Comparison of ENCODE assay signal across 1 cellular context in the genomic region with DNA sequence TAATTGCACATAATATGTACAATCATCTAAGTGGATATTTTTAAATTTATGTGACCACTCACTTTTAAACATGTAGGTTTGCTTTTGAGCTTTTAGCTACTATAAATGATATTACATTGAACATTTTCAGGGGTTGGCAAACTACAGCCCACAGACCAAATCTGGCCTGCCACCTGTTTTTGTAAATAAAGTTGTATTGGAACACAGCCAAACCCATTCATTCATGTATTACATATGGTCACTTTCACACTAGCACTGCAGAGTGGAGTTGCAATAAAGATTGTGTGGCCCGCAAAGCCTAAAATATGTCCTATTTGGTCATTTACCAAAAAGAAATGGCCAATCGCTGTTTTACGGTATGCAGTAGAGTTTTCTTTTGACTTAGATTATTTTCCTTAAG.
TF ChIP-seq lines count a peak whose summit lies in the region.

No MANE protein-coding gene starts in this region.

TF ChIP-seq in K562, 482 proteins besides CTCF, POLR2A, EP300 and RAD21:
- TF ChIP-seq NFIC (IDR thresholded peaks at IDR 0.05) (peak; percentile 41; the same call in 1 of the 2 replicates), FOXM1 (IDR thresholded peaks at IDR 0.05; ENCODE audit: low read depth) (no peak), FOXM1 (CRISPR knock-in tag; IDR thresholded peaks at IDR 0.05; ENCODE audit: low read depth) (no peak)
- TF ChIP-seq, protein P1, sequence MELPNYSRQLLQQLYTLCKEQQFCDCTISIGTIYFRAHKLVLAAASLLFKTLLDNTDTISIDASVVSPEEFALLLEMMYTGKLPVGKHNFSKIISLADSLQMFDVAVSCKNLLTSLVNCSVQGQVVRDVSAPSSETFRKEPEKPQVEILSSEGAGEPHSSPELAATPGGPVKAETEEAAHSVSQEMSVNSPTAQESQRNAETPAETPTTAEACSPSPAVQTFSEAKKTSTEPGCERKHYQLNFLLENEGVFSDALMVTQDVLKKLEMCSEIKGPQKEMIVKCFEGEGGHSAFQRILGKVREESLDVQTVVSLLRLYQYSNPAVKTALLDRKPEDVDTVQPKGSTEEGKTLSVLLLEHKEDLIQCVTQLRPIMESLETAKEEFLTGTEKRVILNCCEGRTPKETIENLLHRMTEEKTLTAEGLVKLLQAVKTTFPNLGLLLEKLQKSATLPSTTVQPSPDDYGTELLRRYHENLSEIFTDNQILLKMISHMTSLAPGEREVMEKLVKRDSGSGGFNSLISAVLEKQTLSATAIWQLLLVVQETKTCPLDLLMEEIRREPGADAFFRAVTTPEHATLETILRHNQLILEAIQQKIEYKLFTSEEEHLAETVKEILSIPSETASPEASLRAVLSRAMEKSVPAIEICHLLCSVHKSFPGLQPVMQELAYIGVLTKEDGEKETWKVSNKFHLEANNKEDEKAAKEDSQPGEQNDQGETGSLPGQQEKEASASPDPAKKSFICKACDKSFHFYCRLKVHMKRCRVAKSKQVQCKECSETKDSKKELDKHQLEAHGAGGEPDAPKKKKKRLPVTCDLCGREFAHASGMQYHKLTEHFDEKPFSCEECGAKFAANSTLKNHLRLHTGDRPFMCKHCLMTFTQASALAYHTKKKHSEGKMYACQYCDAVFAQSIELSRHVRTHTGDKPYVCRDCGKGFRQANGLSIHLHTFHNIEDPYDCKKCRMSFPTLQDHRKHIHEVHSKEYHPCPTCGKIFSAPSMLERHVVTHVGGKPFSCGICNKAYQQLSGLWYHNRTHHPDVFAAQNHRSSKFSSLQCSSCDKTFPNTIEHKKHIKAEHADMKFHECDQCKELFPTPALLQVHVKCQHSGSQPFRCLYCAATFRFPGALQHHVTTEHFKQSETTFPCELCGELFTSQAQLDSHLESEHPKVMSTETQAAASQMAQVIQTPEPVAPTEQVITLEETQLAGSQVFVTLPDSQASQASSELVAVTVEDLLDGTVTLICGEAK (IDR thresholded peaks at IDR 0.05), result 0 out of 2 replicates have a peak, but pooled peaks have one; percentile 25
- TF ChIP-seq, protein P1 (CRISPR knock-in tag; IDR thresholded peaks at IDR 0.05), result no peak
